In genomic region chr2:219498280-219499057, GRCh38 we compare ENCODE assay signal across 8 cellular contexts. TPM values are rescaled to one million over a fixed set of nuclear protein-coding genes. Genes with fewer than 3 reads are reported as not detected.
DNase-seq lines count a peak whose midpoint lies in the region; TF ChIP-seq lines count a peak whose summit lies in the region.

TSS of gene GMPPA (plus strand) at chr2:219498891. CDS start at chr2:219499976, 1,085 bp downstream.

- peaks cover 13% of the 10 kb centered on the region for H3K79me2 ChIP-seq in MM.1S (ENCODE audit: low read length)

- no peaks in the 10 kb centered on the region for H3K9me2 ChIP-seq in MM.1S (replicated peaks; ENCODE audit: insufficient read depth, low read length)

- H3K27me3 ChIP-seq in HAP-1 (ENCODE audit: low read depth) (0 out of 2 replicates have a peak, but pooled peaks cover 4% of the 10 kb centered on the region), MM.1S (replicated peaks; ENCODE audit: insufficient read depth, low read length) (peaks cover 40% of the 10 kb centered on the region)

- H3K9ac ChIP-seq in ES-I3 (ENCODE audit: low read depth, low read length) (peak within 1 kb of the TSS; percentile 91), MM.1S (ENCODE audit: low read length) (peak within 1 kb of the TSS; percentile 91)

- no peaks in the 10 kb centered on the region for H3K9me3 ChIP-seq in ES-I3 (ENCODE audit: control insufficient read depth, insufficient read depth, low read length)
- no peaks in the 10 kb centered on the region for H3K9me3 ChIP-seq in HAP-1
- H3K9me3 ChIP-seq in MM.1S (replicated peaks; ENCODE audit: insufficient read depth, low read length): no peaks in the 10 kb centered on the region

- H3F3A ChIP-seq in MM.1S (ENCODE audit: insufficient read depth, low read length): no peaks in the 10 kb centered on the region

- H4K20me1 ChIP-seq in MM.1S (ENCODE audit: insufficient read depth, low read length): no peaks in the 10 kb centered on the region

- H3K27ac ChIP-seq in MM.1S (ENCODE audit: low read length): peak within 1 kb of the TSS; percentile 22; the same call in 1 of the 2 replicates

- TF ChIP-seq CTCF in MM.1S (IDR thresholded peaks at IDR 0.05; ENCODE audit: low read length) (no peak), fibroblast of the aortic adventitia (IDR thresholded peaks at IDR 0.05; ENCODE audit: insufficient read depth, low read length) (no peak), nephron (IDR thresholded peaks at IDR 0.05; ENCODE audit: unreplicated experiment in 3 of 3) (no peak)

- peak within 1 kb of the TSS; percentile 95 for H3K4me2 ChIP-seq in MM.1S (ENCODE audit: low read depth, low read length)

- peaks cover 48% of the 10 kb centered on the region for H3K27me3 Mint-ChIP-seq in nephron (ENCODE audit: low read depth)
- H3K27me3 Mint-ChIP-seq in stimulated activated naive CD8-positive, alpha-beta T cell treated with anti-CD3 and anti-CD28 coated beads, Interleukin-15, Interleukin-2, amounts not matched to agents 100 ng/mL and 50 ng/mL, for 24 hours: peaks cover 34% of the 10 kb centered on the region

- no peaks in the 10 kb centered on the region for H3K9me3 Mint-ChIP-seq in nephron
- H3K9me3 Mint-ChIP-seq in stimulated activated naive CD8-positive, alpha-beta T cell treated with anti-CD3 and anti-CD28 coated beads, Interleukin-15, Interleukin-2, amounts not matched to agents 100 ng/mL and 50 ng/mL, for 24 hours: no peaks in the 10 kb centered on the region

- peaks cover 3% of the 10 kb centered on the region for H3K36me3 Mint-ChIP-seq in nephron (ENCODE audit: low read depth)
- H3K36me3 Mint-ChIP-seq in stimulated activated naive CD8-positive, alpha-beta T cell treated with anti-CD3 and anti-CD28 coated beads, Interleukin-15, Interleukin-2, amounts not matched to agents 100 ng/mL and 50 ng/mL, for 24 hours (ENCODE audit: low read depth): no peaks in the 10 kb centered on the region

- in situ Hi-C loops in HAP-1 (cut with MboI; ENCODE audit: low sequenced_read_pairs): no loop called here

- H3K4me1 Mint-ChIP-seq in nephron: peaks cover 42% of the 10 kb centered on the region
- peaks cover 32% of the 10 kb centered on the region for H3K4me1 Mint-ChIP-seq in stimulated activated naive CD8-positive, alpha-beta T cell treated with anti-CD3 and anti-CD28 coated beads, Interleukin-15, Interleukin-2, amounts not matched to agents 100 ng/mL and 50 ng/mL, for 24 hours (ENCODE audit: low read depth)

- H3K36me3 ChIP-seq in ES-I3 (ENCODE audit: insufficient read depth, low read length): no peaks in the 10 kb centered on the region; the same call in 1 of the 2 replicates
- no peaks in the 10 kb centered on the region for H3K36me3 ChIP-seq in HAP-1 (replicated peaks)
- no peaks in the 10 kb centered on the region for H3K36me3 ChIP-seq in MM.1S (replicated peaks; ENCODE audit: insufficient read depth, low read length)

- H3K4me1 ChIP-seq in ES-I3 (ENCODE audit: insufficient read depth, low read length): peaks cover 34% of the 10 kb centered on the region
- H3K4me1 ChIP-seq in HAP-1: peaks cover 19% of the 10 kb centered on the region
- peaks cover 11% of the 10 kb centered on the region for H3K4me1 ChIP-seq in MM.1S (ENCODE audit: low read length)

- H2AFZ ChIP-seq in MM.1S (ENCODE audit: low read length): peak within 1 kb of the TSS; percentile 98

- H3K4me3 ChIP-seq in HAP-1 (peak within 1 kb of the TSS; percentile 72), MM.1S (ENCODE audit: low read length) (peak within 1 kb of the TSS; percentile 88), fibroblast of the aortic adventitia (ENCODE audit: low read depth, low read length) (peak within 1 kb of the TSS; percentile 84)

- H3K27ac Mint-ChIP-seq in nephron: peak within 1 kb of the TSS; percentile 78 to 84 (median 84)
- peak within 1 kb of the TSS; percentile 87 for H3K27ac Mint-ChIP-seq in stimulated activated naive CD8-positive, alpha-beta T cell treated with anti-CD3 and anti-CD28 coated beads, Interleukin-15, Interleukin-2, amounts not matched to agents 100 ng/mL and 50 ng/mL, for 24 hours

- peak; percentile 97 to 99 for DNase-seq in HAP-1 (ENCODE audit: low spot score in 2 of 2)
- peak; percentile 99 for DNase-seq in MM.1S
- DNase-seq in SIG-M5 (lab: John Stamatoyannopoulos, UW): peak; percentile 92
- DNase-seq in activated gamma-delta T cell (lab: John Stamatoyannopoulos, UW): peak; percentile 49
- DNase-seq in fibroblast of the aortic adventitia (ENCODE audit: low read depth): peak; percentile 99

- H3K4me3 Mint-ChIP-seq in nephron: peak within 1 kb of the TSS; percentile 87 to 91 (median 87)
- H3K4me3 Mint-ChIP-seq in stimulated activated naive CD8-positive, alpha-beta T cell treated with anti-CD3 and anti-CD28 coated beads, Interleukin-15, Interleukin-2, amounts not matched to agents 100 ng/mL and 50 ng/mL, for 24 hours: peak within 1 kb of the TSS; percentile 94

RNA-seq across cellular contexts. Expression of gene GMPPA, which starts in this region (rescaled TPM):
- total RNA-seq in fibroblast of the aortic adventitia (ENCODE audit: low replicate concordance): 16.6 and 66.3 TPM in 2 replicates

Comparison
In these comparisons a context has a peak if more than half of its experiments do, and no peak if none do; other contexts are left out.
1. Peak in every context shown above with its lines: DNase-seq, H3K4me3 ChIP-seq and H3K27ac ChIP-seq.
2. DNase-seq: peak in every context shown above with its lines; median percentile 99 in MM.1S; 99 in fibroblast of the aortic adventitia; 98 in HAP-1; 92 in SIG-M5; 49 in activated gamma-delta T cell.